Comparison of ENCODE assay signal across 16 cellular contexts in genomic region chr14:53450871-53451270, GRCh38.
DNase-seq lines count a peak whose midpoint lies in the region; ATAC-seq lines count a peak whose summit lies in the region.
"Had no signal": no experiment of that assay in that cellular context is flagged by ENCODE, and none has a peak within 500 bp of the region (broad histone marks: within the 10 kb centered on the region; RNA-seq: fewer than 3 reads in every experiment).

No MANE protein-coding gene starts in this region.

- DNase-seq in HCEC 1CT, result peak; percentile 52
- peak; percentile 49 for DNase-seq in astrocyte of the hippocampus (ENCODE audit: low read depth, low spot score)
- DNase-seq in kidney tubule cell (ENCODE audit: low spot score), result peak; percentile 45
- no peak for DNase-seq in SIG-M5 (lab: John Stamatoyannopoulos, UW)
- DNase-seq in central memory CD4-positive, alpha-beta T cell, result no peak
- DNase-seq in MV-4-11 (lab: John Stamatoyannopoulos, UW), result no peak
- DNase-seq: activated CD8-positive, alpha-beta T cell treated with anti-CD3 and anti-CD28 coated beads for 36 hours; aorta; effector CD8-positive, alpha-beta T cell; islet precursor cell; NCI-H1436 treated with DMSO at 0.1 percent for 48 hours; posterior cingulate gyrus; SK-N-SH had no signal

- H3K27me3 ChIP-seq in ACC112 (ENCODE audit: insufficient read depth, low read length), result no peaks in the 10 kb centered on the region

- no peak overlapping the region for H3K27ac ChIP-seq in ACC112 (ENCODE audit: low read depth, low read length)
- H3K27ac ChIP-seq: thoracic aorta had no signal

- no peak for ATAC-seq in HG02884 (IDR thresholded peaks at IDR 0.05; ENCODE audit: unreplicated experiment)
- ATAC-seq: activated CD8-positive, alpha-beta T cell treated with anti-CD3 and anti-CD28 coated beads for 36 hours had no signal

- H3K4me1 ChIP-seq in ACC112 (ENCODE audit: control insufficient read depth, insufficient read depth, low read length, unreplicated experiment), result no peaks in the 10 kb centered on the region

- no peak overlapping the region for H3K4me3 ChIP-seq in ACC112 (ENCODE audit: low read depth, low read length)
- H3K4me3 ChIP-seq: thoracic aorta had no signal

- H3K79me2 ChIP-seq in ACC112 (ENCODE audit: control insufficient read depth, insufficient read depth, low read length, unreplicated experiment), result no peaks in the 10 kb centered on the region

- H2AFZ ChIP-seq in ACC112 (ENCODE audit: low read length, unreplicated experiment), result peak overlapping the region; percentile 25

- H3K36me3 ChIP-seq in ACC112 (ENCODE audit: insufficient read depth, low read length), result no peaks in the 10 kb centered on the region
- H3K36me3 ChIP-seq: thoracic aorta had no signal

Comparison
In these comparisons a context has a peak if more than half of its experiments do, and no peak if none do; other contexts are left out.
1. DNase-seq: peak in HCEC 1CT (single experiment), astrocyte of the hippocampus (single experiment) and kidney tubule cell (single experiment); none in SIG-M5 (single experiment), central memory CD4-positive, alpha-beta T cell (single experiment) and MV-4-11 (single experiment).